8 cellular contexts compared by ENCODE assay signal in genomic region chr14:69682607-69683263, GRCh38.
DNase-seq lines count a peak whose midpoint lies in the region; ATAC-seq and TF ChIP-seq lines count a peak whose summit lies in the region.

No MANE protein-coding gene starts in this region.

- no peak for TF ChIP-seq EP300 in gastroesophageal sphincter (IDR thresholded peaks at IDR 0.05)
- TF ChIP-seq EP300 in suprapubic skin (IDR thresholded peaks at IDR 0.05) = no peak

- CTCF ChIA-PET in activated CD4-positive, alpha-beta T cell treated with anti-CD3 and anti-CD28 coated beads, Interleukin-2, amount 10 ng/mL, durations not matched to agents 7 days and 5 days (lab: Charles Lee) = interaction anchor here (0.6 to 1.7 kb wide), 7 partner anchors 9 to 56 kb away, joined by 3 to 5 read pairs (median 4); no protein-coding TSS in a partner anchor
- CTCF ChIA-PET in activated CD4-positive, alpha-beta memory T cell treated with anti-CD3 and anti-CD28 coated beads for 36 hours (lab: Charles Lee) = interaction anchor here (1.3 to 3.4 kb wide), 3 partner anchors 9 to 70 kb away, joined by 4 to 21 read pairs (median 16); partner anchors contain the start of gene SUSD6

- intact Hi-C loops in activated CD4-positive, alpha-beta memory T cell treated with anti-CD3 and anti-CD28 coated beads for 36 hours (cut with micrococcal nuclease) = no loop called here

- peaks cover 22 to 87% (median 39%) of the 10 kb centered on the region in 3 donors for H3K4me1 ChIP-seq in gastroesophageal sphincter
- peaks cover 67% of the 10 kb centered on the region for H3K4me1 ChIP-seq in suprapubic skin

- peaks cover 68% of the 10 kb centered on the region for H3K4me1 Mint-ChIP-seq in activated CD4-positive, alpha-beta T cell treated with anti-CD3 and anti-CD28 coated beads, Interleukin-2, amount 10 ng/mL, durations not matched to agents 7 days and 5 days
- peaks cover 83% of the 10 kb centered on the region for H3K4me1 Mint-ChIP-seq in activated CD4-positive, alpha-beta memory T cell treated with anti-CD3 and anti-CD28 coated beads for 36 hours (ENCODE audit: low read depth)

- H3K9me3 Mint-ChIP-seq in activated CD4-positive, alpha-beta T cell treated with anti-CD3 and anti-CD28 coated beads, Interleukin-2, amount 10 ng/mL, durations not matched to agents 7 days and 5 days = no peaks in the 10 kb centered on the region
- no peaks in the 10 kb centered on the region for H3K9me3 Mint-ChIP-seq in activated CD4-positive, alpha-beta memory T cell treated with anti-CD3 and anti-CD28 coated beads for 36 hours

- TF ChIP-seq POLR2A in gastroesophageal sphincter (IDR thresholded peaks at IDR 0.05) (no peak), suprapubic skin (IDR thresholded peaks at IDR 0.05) (no peak)

- H3K4me3 ChIP-seq in gastroesophageal sphincter (no peak overlapping the region), suprapubic skin (no peak overlapping the region)

- no peaks in the 10 kb centered on the region for H3K27me3 Mint-ChIP-seq in activated CD4-positive, alpha-beta T cell treated with anti-CD3 and anti-CD28 coated beads, Interleukin-2, amount 10 ng/mL, durations not matched to agents 7 days and 5 days
- no peaks in the 10 kb centered on the region for H3K27me3 Mint-ChIP-seq in activated CD4-positive, alpha-beta memory T cell treated with anti-CD3 and anti-CD28 coated beads for 36 hours

- POLR2A ChIA-PET in activated CD4-positive, alpha-beta T cell treated with anti-CD3 and anti-CD28 coated beads, Interleukin-2, amount 10 ng/mL, durations not matched to agents 7 days and 5 days (lab: Charles Lee) = no interaction called here
- POLR2A ChIA-PET in activated CD4-positive, alpha-beta memory T cell treated with anti-CD3 and anti-CD28 coated beads for 36 hours (lab: Charles Lee) = interaction anchor here (3.4 kb wide), 1 partner anchor 71 kb away, joined by 25 read pairs; the partner anchor contains the start of gene SUSD6

- H3K36me3 Mint-ChIP-seq in activated CD4-positive, alpha-beta T cell treated with anti-CD3 and anti-CD28 coated beads, Interleukin-2, amount 10 ng/mL, durations not matched to agents 7 days and 5 days (ENCODE audit: low read depth) = peaks cover 16% of the 10 kb centered on the region
- peaks cover 21% of the 10 kb centered on the region for H3K36me3 Mint-ChIP-seq in activated CD4-positive, alpha-beta memory T cell treated with anti-CD3 and anti-CD28 coated beads for 36 hours

- no peak for TF ChIP-seq CTCF in gastroesophageal sphincter (IDR thresholded peaks at IDR 0.05)
- no peak for TF ChIP-seq CTCF in suprapubic skin (IDR thresholded peaks at IDR 0.05)

- ATAC-seq in gastroesophageal sphincter = peak; percentile 79
- no peak for ATAC-seq in GM21447 (IDR thresholded peaks at IDR 0.05; ENCODE audit: unreplicated experiment)

- peak overlapping the region; percentile 11 for H3K4me3 Mint-ChIP-seq in activated CD4-positive, alpha-beta T cell treated with anti-CD3 and anti-CD28 coated beads, Interleukin-2, amount 10 ng/mL, durations not matched to agents 7 days and 5 days
- peak overlapping the region; percentile 9 for H3K4me3 Mint-ChIP-seq in activated CD4-positive, alpha-beta memory T cell treated with anti-CD3 and anti-CD28 coated beads for 36 hours

- H3K27me3 ChIP-seq in gastroesophageal sphincter (no peaks in the 10 kb centered on the region), suprapubic skin (no peaks in the 10 kb centered on the region)

- H3K36me3 ChIP-seq in gastroesophageal sphincter (no peaks in the 10 kb centered on the region), suprapubic skin (no peaks in the 10 kb centered on the region)

- H3K27ac ChIP-seq in gastroesophageal sphincter (peak overlapping the region; percentile 53 to 76 (median 60)), suprapubic skin (peak overlapping the region; percentile 69)

- peak; percentile 57 for DNase-seq in activated CD4-positive, alpha-beta T cell treated with anti-CD3 and anti-CD28 coated beads, Interleukin-2, amount 10 ng/mL, durations not matched to agents 7 days and 5 days
- DNase-seq in activated CD4-positive, alpha-beta T cell treated with anti-CD3 and anti-CD28 coated beads, Interleukin-2, amount 50 U/mL, for 4 hours = no peak
- peak; percentile 50 for DNase-seq in activated CD4-positive, alpha-beta memory T cell treated with anti-CD3 and anti-CD28 coated beads for 36 hours
- DNase-seq in suprapubic skin (ENCODE audit: low spot score in 2 of 2) (no peak), COLO829 (ENCODE audit: low spot score) (no peak)
- DNase-seq in stimulated activated CD4-positive, alpha-beta T cell treated with anti-CD3 and anti-CD28 coated beads, Interleukin-4, amount 100 ng/mL, for 4 hours = no peak

- H3K9me3 ChIP-seq in gastroesophageal sphincter = no peaks in the 10 kb centered on the region
- H3K9me3 ChIP-seq in suprapubic skin = no peaks in the 10 kb centered on the region

- no CpG with 5 or more reads among the region's 1 CpG for WGBS in gastroesophageal sphincter (ENCODE audit: low coverage in 1 of 2), 2 donors
- 38% methylated on average over 1 of the region's 1 CpG for WGBS in suprapubic skin

- peak overlapping the region; percentile 63 for H3K27ac Mint-ChIP-seq in activated CD4-positive, alpha-beta T cell treated with anti-CD3 and anti-CD28 coated beads, Interleukin-2, amount 10 ng/mL, durations not matched to agents 7 days and 5 days
- H3K27ac Mint-ChIP-seq in activated CD4-positive, alpha-beta memory T cell treated with anti-CD3 and anti-CD28 coated beads for 36 hours = peak overlapping the region; percentile 96

Comparison
In these comparisons a context has a peak if more than half of its experiments do, and no peak if none do; other contexts are left out.
1. DNase-seq: peak in activated CD4-positive, alpha-beta T cell treated with anti-CD3 and anti-CD28 coated beads, Interleukin-2, amount 10 ng/mL, durations not matched to agents 7 days and 5 days (single experiment) and activated CD4-positive, alpha-beta memory T cell treated with anti-CD3 and anti-CD28 coated beads for 36 hours (single experiment); none in activated CD4-positive, alpha-beta T cell treated with anti-CD3 and anti-CD28 coated beads, Interleukin-2, amount 50 U/mL, for 4 hours (0 of 2), suprapubic skin (0 of 2), COLO829 (single experiment) and stimulated activated CD4-positive, alpha-beta T cell treated with anti-CD3 and anti-CD28 coated beads, Interleukin-4, amount 100 ng/mL, for 4 hours (0 of 2).